In genomic region chr1:186845581-186846210, GRCh38 we compare ENCODE assay signal across 22 cellular contexts. TPM values are rescaled to one million over a fixed set of nuclear protein-coding genes. Genes with fewer than 3 reads are reported as not detected.
A peak's percentile ranks its signal among the peaks of the same experiment; 100 is the strongest.
DNase-seq lines count a peak whose midpoint lies in the region; ATAC-seq, FAIRE-seq and TF ChIP-seq lines count a peak whose summit lies in the region.
"Had no signal": no experiment of that assay in that cellular context is flagged by ENCODE, and none has a peak within 500 bp of the region (broad histone marks: within the 10 kb centered on the region; RNA-seq: fewer than 3 reads in every experiment).

No MANE protein-coding gene starts in this region.

- H3K4me1 Mint-ChIP-seq in astrocyte (ENCODE audit: low read depth, unreplicated experiment), result peaks cover 8% of the 10 kb centered on the region
- H3K4me1 Mint-ChIP-seq: activated naive CD8-positive, alpha-beta T cell treated with anti-CD3 and anti-CD28 coated beads, Interleukin-2, amount 50 U/mL, for 24 hours; stimulated activated memory B cell treated with anti-CD40 and anti-IgM and Interleukin-4, amounts not matched to agents 10 μg/mL and 1 μg/mL and 100 μg/mL, for 72 hours; T-helper 17 cell had no signal

- no peak overlapping the region for H4K91ac ChIP-seq in mesenchymal stem cell (ENCODE audit: low read length)

- DNase-seq in right cardiac atrium, result no peak
- DNase-seq in Right ventricle myocardium inferior (ENCODE audit: missing footprints), result no peak
- DNase-seq in astrocyte (ENCODE audit: low read depth), result peak; percentile 49
- no peak for DNase-seq in mesenchymal stem cell
- DNase-seq in hypothalamus (lab: John Stamatoyannopoulos, UW), result no peak
- DNase-seq in stomach, result no peak
- DNase-seq in stimulated activated CD4-positive, alpha-beta T cell treated with anti-CD3 and anti-CD28 coated beads, Interleukin-4, amount 100 ng/mL, for 1 hour, result no peak
- DNase-seq in 8988T, result no peak
- DNase-seq: activated CD4-positive, CD25-positive, alpha-beta regulatory T cell; activated naive CD8-positive, alpha-beta T cell treated with anti-CD3 and anti-CD28 coated beads, Interleukin-2, amount 50 U/mL, for 24 hours; CD8-positive, alpha-beta T cell; cerebellar nuclear complex; foreskin keratinocyte; KBM-7; left lung; NCI-H1417; SHP77; T-helper 17 cell had no signal

- no peak overlapping the region for H2BK15ac ChIP-seq in mesenchymal stem cell (ENCODE audit: low read depth, poor library complexity, severe bottlenecking)

- H3K27ac ChIP-seq in right cardiac atrium (ENCODE audit: low read length), result no peak overlapping the region
- no peak overlapping the region for H3K27ac ChIP-seq in astrocyte (ENCODE audit: low read depth, low read length)
- no peak overlapping the region for H3K27ac ChIP-seq in mesenchymal stem cell (ENCODE audit: low read length, poor library complexity, severe bottlenecking)
- no peak overlapping the region for H3K27ac ChIP-seq in stomach
- H3K27ac ChIP-seq: foreskin keratinocyte, parathyroid adenoma had no signal

- H3K14ac ChIP-seq in mesenchymal stem cell (ENCODE audit: low read length in 2 of 2), result no peak overlapping the region

- no peak overlapping the region for H2AK5ac ChIP-seq in mesenchymal stem cell (ENCODE audit: low read length, severe bottlenecking)

- H3K9me3 ChIP-seq in right cardiac atrium (ENCODE audit: control insufficient read depth, low read length) (no peaks in the 10 kb centered on the region), astrocyte (ENCODE audit: insufficient read depth, low read depth, low read length) (no peaks in the 10 kb centered on the region), mesenchymal stem cell (ENCODE audit: control insufficient read depth, low read length) (no peaks in the 10 kb centered on the region), stomach (no peaks in the 10 kb centered on the region)
- H3K9me3 ChIP-seq: left lung had no signal

- intact Hi-C loops in right cardiac atrium (cut with DNase I), result no loop called here
- intact Hi-C loops in Right ventricle myocardium inferior (cut with DNase I), result no loop called here
- intact Hi-C loops in stomach (cut with DNase I; ENCODE audit: low total_unique reads), result no loop called here

- H2AFZ ChIP-seq in astrocyte (ENCODE audit: low read depth, low read length) (no peak overlapping the region), mesenchymal stem cell (ENCODE audit: low read depth, low read length) (no peak overlapping the region)
- H2AFZ ChIP-seq: parathyroid adenoma had no signal

- no peak overlapping the region for H3K4ac ChIP-seq in mesenchymal stem cell (ENCODE audit: low read depth in 1 of 2, low read length in 2 of 2)

- no peak overlapping the region for H3K9ac ChIP-seq in astrocyte (ENCODE audit: low read length)
- H3K9ac ChIP-seq in mesenchymal stem cell (ENCODE audit: low read length), result peak overlapping the region; percentile 64
- H3K9ac ChIP-seq: parathyroid adenoma had no signal

- H3K79me1 ChIP-seq in mesenchymal stem cell (replicated peaks; ENCODE audit: low read length, poor library complexity, severe bottlenecking), result no peaks in the 10 kb centered on the region

- no peak for TF ChIP-seq EP300 in stomach (IDR thresholded peaks at IDR 0.05)

- no peak overlapping the region for H3K18ac ChIP-seq in mesenchymal stem cell (ENCODE audit: low read depth in 1 of 2, low read length in 2 of 2)

- TF ChIP-seq CTCF in astrocyte (IDR thresholded peaks at IDR 0.05; ENCODE audit: insufficient read depth, low read depth, low read length) (no peak), stomach (IDR thresholded peaks at IDR 0.05) (no peak)

- no peak overlapping the region for H4K8ac ChIP-seq in mesenchymal stem cell (ENCODE audit: low read length)

- ATAC-seq in right cardiac atrium (peak in 1 of 2 donors; percentile 38), Right ventricle myocardium inferior (no peak)
- ATAC-seq: activated naive CD8-positive, alpha-beta T cell treated with anti-CD3 and anti-CD28 coated beads, Interleukin-2, amount 50 U/mL, for 24 hours; CD8-positive, alpha-beta T cell; foreskin keratinocyte; left lung; stimulated activated memory B cell treated with anti-CD40 and anti-IgM and Interleukin-4, amounts not matched to agents 10 μg/mL and 1 μg/mL and 100 μg/mL, for 72 hours; T-helper 17 cell had no signal

- H3K27ac Mint-ChIP-seq in astrocyte (ENCODE audit: unreplicated experiment), result no peak overlapping the region
- H3K27ac Mint-ChIP-seq: activated naive CD8-positive, alpha-beta T cell treated with anti-CD3 and anti-CD28 coated beads, Interleukin-2, amount 50 U/mL, for 24 hours; CD8-positive, alpha-beta T cell; stimulated activated memory B cell treated with anti-CD40 and anti-IgM and Interleukin-4, amounts not matched to agents 10 μg/mL and 1 μg/mL and 100 μg/mL, for 72 hours; T-helper 17 cell had no signal

- H4K20me1 ChIP-seq in astrocyte (ENCODE audit: insufficient read depth, low read length), result no peaks in the 10 kb centered on the region

- no peaks in the 10 kb centered on the region for H3K4me1 ChIP-seq in right cardiac atrium (ENCODE audit: control insufficient read depth, insufficient read depth, low read length)
- no peaks in the 10 kb centered on the region for H3K4me1 ChIP-seq in astrocyte (ENCODE audit: insufficient read depth, low read length)
- H3K4me1 ChIP-seq in mesenchymal stem cell (ENCODE audit: control insufficient read depth, insufficient read depth, low read depth, low read length), result no peaks in the 10 kb centered on the region
- peaks cover 0 to 31% (median 14%) of the 10 kb centered on the region in 4 donors for H3K4me1 ChIP-seq in stomach
- H3K4me1 ChIP-seq: foreskin keratinocyte, parathyroid adenoma had no signal

- no peak for TF ChIP-seq POLR2A in stomach (IDR thresholded peaks at IDR 0.05)

- no peaks in the 10 kb centered on the region for H3K9me3 Mint-ChIP-seq in astrocyte (ENCODE audit: unreplicated experiment)
- H3K9me3 Mint-ChIP-seq: activated naive CD8-positive, alpha-beta T cell treated with anti-CD3 and anti-CD28 coated beads, Interleukin-2, amount 50 U/mL, for 24 hours; CD8-positive, alpha-beta T cell; stimulated activated memory B cell treated with anti-CD40 and anti-IgM and Interleukin-4, amounts not matched to agents 10 μg/mL and 1 μg/mL and 100 μg/mL, for 72 hours had no signal

- no peak overlapping the region for H2BK120ac ChIP-seq in mesenchymal stem cell (ENCODE audit: low read depth, low read length)

- no peaks in the 10 kb centered on the region for H3K36me3 ChIP-seq in astrocyte (ENCODE audit: insufficient read depth, low read length)
- H3K36me3 ChIP-seq in mesenchymal stem cell (ENCODE audit: control insufficient read depth in 1 of 2, insufficient read depth in 2 of 2, low read depth in 1 of 2, low read length in 2 of 2), result no peaks in the 10 kb centered on the region
- no peaks in the 10 kb centered on the region for H3K36me3 ChIP-seq in stomach
- H3K36me3 ChIP-seq: left lung had no signal

- 21% methylated on average over 3 of the region's 3 CpGs for WGBS in right cardiac atrium
- WGBS in mesenchymal stem cell, result 74% methylated on average over 2 of the region's 3 CpGs
- WGBS in stomach, 5 donors, result 39 to 56% (median 47%) methylated on average over 3 of the region's 3 CpGs

- peak overlapping the region; percentile 20 for H3K4me3 ChIP-seq in right cardiac atrium (ENCODE audit: low read length)
- H3K4me3 ChIP-seq in astrocyte (ENCODE audit: insufficient read depth, low read depth, low read length), result no peak overlapping the region
- peak overlapping the region in 1 of 2 experiments; percentile 19 for H3K4me3 ChIP-seq in mesenchymal stem cell (ENCODE audit: insufficient read depth in 1 of 2, low read depth in 1 of 2, low read length in 2 of 2)
- no peak overlapping the region for H3K4me3 ChIP-seq in stomach
- H3K4me3 ChIP-seq: left lung had no signal

- H3K4me2 ChIP-seq in astrocyte (ENCODE audit: low read length) (peak overlapping the region; percentile 6), mesenchymal stem cell (ENCODE audit: low read length, poor library complexity, severe bottlenecking) (no peak overlapping the region)

- H3K27me3 ChIP-seq in right cardiac atrium (ENCODE audit: control insufficient read depth, insufficient read depth) (no peaks in the 10 kb centered on the region), astrocyte (ENCODE audit: insufficient read depth, low read length) (no peaks in the 10 kb centered on the region), mesenchymal stem cell (ENCODE audit: control insufficient read depth in 1 of 2, insufficient read depth in 1 of 2, low read length in 2 of 2) (no peaks in the 10 kb centered on the region), stomach (no peaks in the 10 kb centered on the region)
- H3K27me3 ChIP-seq: foreskin keratinocyte, left lung had no signal

- H3K36me3 Mint-ChIP-seq in astrocyte (ENCODE audit: low read depth, unreplicated experiment), result no peaks in the 10 kb centered on the region
- H3K36me3 Mint-ChIP-seq: CD8-positive, alpha-beta T cell; stimulated activated memory B cell treated with anti-CD40 and anti-IgM and Interleukin-4, amounts not matched to agents 10 μg/mL and 1 μg/mL and 100 μg/mL, for 72 hours had no signal

- FAIRE-seq in astrocyte (lab: Jason Lieb, UNC), result no peak
- FAIRE-seq: endometrium had no signal

- H3K27me3 Mint-ChIP-seq in astrocyte (ENCODE audit: low read depth, unreplicated experiment), result no peaks in the 10 kb centered on the region
- H3K27me3 Mint-ChIP-seq: activated naive CD8-positive, alpha-beta T cell treated with anti-CD3 and anti-CD28 coated beads, Interleukin-2, amount 50 U/mL, for 24 hours; stimulated activated memory B cell treated with anti-CD40 and anti-IgM and Interleukin-4, amounts not matched to agents 10 μg/mL and 1 μg/mL and 100 μg/mL, for 72 hours; T-helper 17 cell had no signal

- H3K79me2 ChIP-seq in astrocyte (ENCODE audit: insufficient read depth, low read length), result no peaks in the 10 kb centered on the region
- H3K79me2 ChIP-seq: parathyroid adenoma had no signal

- no peak overlapping the region for H2BK5ac ChIP-seq in mesenchymal stem cell (ENCODE audit: low read depth, low read length, poor library complexity, severe bottlenecking)

- H2BK12ac ChIP-seq in mesenchymal stem cell (ENCODE audit: low read length in 2 of 2), result no peak overlapping the region

- no peak overlapping the region for H3K23ac ChIP-seq in mesenchymal stem cell (ENCODE audit: low read length in 2 of 2)

- H3K4me3 Mint-ChIP-seq in astrocyte (ENCODE audit: unreplicated experiment), result no peak overlapping the region
- H3K4me3 Mint-ChIP-seq: activated naive CD8-positive, alpha-beta T cell treated with anti-CD3 and anti-CD28 coated beads, Interleukin-2, amount 50 U/mL, for 24 hours; CD8-positive, alpha-beta T cell; stimulated activated memory B cell treated with anti-CD40 and anti-IgM and Interleukin-4, amounts not matched to agents 10 μg/mL and 1 μg/mL and 100 μg/mL, for 72 hours; T-helper 17 cell had no signal

RNA-seq across cellular contexts. Expression of gene PLA2G4A, which starts 16.9 kb away (rescaled TPM):
- 1 to 10 TPM; 5.1 to 8.4 (median 7.2) TPM for total RNA-seq in right cardiac atrium
- polyA plus RNA-seq in right cardiac atrium, result 3.2 TPM
- 2.5 TPM for total RNA-seq in Right ventricle myocardium inferior
- total RNA-seq in astrocyte, result 1.4 and 1.9 TPM in 2 replicates
- 7.0 TPM for polyA plus RNA-seq in mesenchymal stem cell (2013, experiment 1 of 2)
- polyA plus RNA-seq in mesenchymal stem cell (2013, experiment 2 of 2), result 7.8 TPM
- 10 to 100 TPM in 2 of 5 donors, 1 to 10 TPM in 3; 2.2 to 17.8 (median 9.3) TPM for total RNA-seq in stomach
- 1 to 10 TPM; 3.6 to 7.3 (median 6.2) TPM for polyA plus RNA-seq in stomach
- total RNA-seq: CD8-positive, alpha-beta T cell; myocyte had no signal
